ENCODE assay signal across 8 cellular contexts in genomic region chr10:61899045-61899444, GRCh38. TPM values are rescaled to one million over a fixed set of nuclear protein-coding genes. Genes with fewer than 3 reads are reported as not detected.
A peak's percentile ranks its signal among the peaks of the same experiment; 100 is the strongest.
DNase-seq lines count a peak whose midpoint lies in the region; ATAC-seq and TF ChIP-seq lines count a peak whose summit lies in the region.

No MANE protein-coding gene starts in this region.

- no peak for TF ChIP-seq CTCF in body of pancreas (IDR thresholded peaks at IDR 0.05)

- 63 to 74% methylated on average over 5 of the region's 5 CpGs for WGBS in body of pancreas, 2 donors

- H3K9me3 Mint-ChIP-seq in activated naive CD4-positive, alpha-beta T cell treated with anti-CD3 and anti-CD28 coated beads, Interleukin-2, amount 50 U/mL, for 72 hours: no peaks in the 10 kb centered on the region
- H3K9me3 Mint-ChIP-seq in memory B cell: no peaks in the 10 kb centered on the region

- no peak overlapping the region for H3K27ac ChIP-seq in HUES48 (ENCODE audit: low read depth, low read length)
- peak overlapping the region in 1 of 4 donors; percentile 99 for H3K27ac ChIP-seq in body of pancreas

- TF ChIP-seq POLR2A in body of pancreas (IDR thresholded peaks at IDR 0.05): no peak

- DNase-seq in CD1c-positive myeloid dendritic cell (ENCODE audit: extremely low spot score) (peak; percentile 8), memory B cell (ENCODE audit: low spot score in 2 of 2) (no peak), body of pancreas (no peak)
- DNase-seq in activated naive CD4-positive, alpha-beta T cell treated with anti-CD3 and anti-CD28 coated beads, Interleukin-2, amount 50 U/mL, for 72 hours (ENCODE audit: low spot score in 2 of 2): no peak
- no peak for DNase-seq in activated CD4-positive, alpha-beta T cell treated with anti-CD3 and anti-CD28 coated beads for 1 hour

- peaks cover 13 to 20% of the 10 kb centered on the region in 2 donors for H3K36me3 Mint-ChIP-seq in activated naive CD4-positive, alpha-beta T cell treated with anti-CD3 and anti-CD28 coated beads, Interleukin-2, amount 50 U/mL, for 72 hours
- H3K36me3 Mint-ChIP-seq in memory B cell: peaks cover 1% of the 10 kb centered on the region

- H3K36me3 ChIP-seq in HUES48 (ENCODE audit: control insufficient read depth, insufficient read depth, low read length) (no peaks in the 10 kb centered on the region), body of pancreas (replicated peaks in 1 of 2; ENCODE audit: insufficient read depth in 1 of 2, low read depth in 2 of 2) (no peaks in the 10 kb centered on the region)

- intact Hi-C loops in body of pancreas (cut with DNase I): no loop called here

- H3K27ac Mint-ChIP-seq in activated naive CD4-positive, alpha-beta T cell treated with anti-CD3 and anti-CD28 coated beads, Interleukin-2, amount 50 U/mL, for 72 hours: peak overlapping the region; percentile 95 to 98
- peak overlapping the region; percentile 96 for H3K27ac Mint-ChIP-seq in memory B cell

- peaks cover 51% of the 10 kb centered on the region for H3K27me3 ChIP-seq in HUES48 (ENCODE audit: control insufficient read depth, insufficient read depth, low read length)
- no peaks in the 10 kb centered on the region for H3K27me3 ChIP-seq in body of pancreas

- peaks cover 19% of the 10 kb centered on the region for H3K4me1 Mint-ChIP-seq in memory B cell

- H3K27me3 Mint-ChIP-seq in memory B cell: no peaks in the 10 kb centered on the region

- H3K9ac ChIP-seq in HUES48 (ENCODE audit: low read depth, low read length): no peak overlapping the region

- H3K4me3 ChIP-seq in HUES48 (ENCODE audit: low read depth, low read length) (peak overlapping the region; percentile 85; the same call in 1 of the 2 replicates), body of pancreas (no peak overlapping the region)

- H3K4me1 ChIP-seq in HUES48 (ENCODE audit: control insufficient read depth, insufficient read depth, low read length): peaks cover 26% of the 10 kb centered on the region
- H3K4me1 ChIP-seq in body of pancreas: peaks cover 29% of the 10 kb centered on the region

- no peak for ATAC-seq in activated naive CD4-positive, alpha-beta T cell treated with anti-CD3 and anti-CD28 coated beads, Interleukin-2, amount 50 U/mL, for 72 hours
- ATAC-seq in memory B cell (ENCODE audit: low read depth) (no peak), body of pancreas (no peak), HG02840 (IDR thresholded peaks at IDR 0.05; ENCODE audit: low FRiP score, unreplicated experiment) (no peak), HG03460 (IDR thresholded peaks at IDR 0.05; ENCODE audit: unreplicated experiment) (no peak)

- H3K9me3 ChIP-seq in HUES48 (ENCODE audit: control insufficient read depth, insufficient read depth, low read length) (no peaks in the 10 kb centered on the region), body of pancreas (no peaks in the 10 kb centered on the region)

- peak overlapping the region; percentile 95 for H3K4me3 Mint-ChIP-seq in memory B cell

RNA-seq across cellular contexts. Expression of gene ARID5B, which starts 2.5 kb away (rescaled TPM):
- 10 to 100 TPM; 52.1 to 95.4 TPM for total RNA-seq in activated naive CD4-positive, alpha-beta T cell treated with anti-CD3 and anti-CD28 coated beads, Interleukin-2, amount 50 U/mL, for 72 hours
- 10 to 100 TPM; 16.1 to 17.1 TPM for total RNA-seq in body of pancreas
